In genomic region chr15:57540736-57541135, GRCh38 we compare ENCODE assay signal across 1 cellular context.
TF ChIP-seq lines count a peak whose summit lies in the region.

No MANE protein-coding gene starts in this region.

TF ChIP-seq in GM12878, 131 proteins besides CTCF, POLR2A, EP300 and RAD21:
- TF ChIP-seq RELB (IDR thresholded peaks at IDR 0.05; ENCODE audit: low read depth) = 0 out of 2 replicates have a peak, but pooled peaks have one; percentile 17
- peak; percentile 47; a peak in 2 of 4 replicates for TF ChIP-seq BHLHE40 (IDR thresholded peaks at IDR 0.05; ENCODE audit: borderline replicate concordance in 1 of 2, low read depth in 2 of 2, low read length in 1 of 2)
- no peak for TF ChIP-seq SREBF2 (IDR thresholded peaks at IDR 0.05; ENCODE audit: low read length)
- TF ChIP-seq IRF4 (IDR thresholded peaks at IDR 0.05; ENCODE audit: low read depth, low read length) = peak; percentile 97
- no peak for TF ChIP-seq POLR2AphosphoS2 (IDR thresholded peaks at IDR 0.05; ENCODE audit: low read depth, low read length)
- peak; percentile 58 for TF ChIP-seq MEF2B (IDR thresholded peaks at IDR 0.05; ENCODE audit: partially characterized antibody, poor library complexity, severe bottlenecking)
- TF ChIP-seq SUPT20H (IDR thresholded peaks at IDR 0.05; ENCODE audit: borderline replicate concordance, control insufficient read depth, low read depth, low read length) = no peak
- peak; percentile 34; the same call in 1 of the 2 replicates for TF ChIP-seq CBX5 (IDR thresholded peaks at IDR 0.05; ENCODE audit: low read depth)
- 0 out of 4 replicates have a peak, but pooled peaks of 1 of the 2 experiments have one; percentile 31 for TF ChIP-seq ETV6 (conservative IDR thresholded peaks at IDR 0.05 in 1 of 2, IDR thresholded peaks at IDR 0.05 in 1 of 2; ENCODE audit: borderline replicate concordance in 1 of 2, low read depth in 1 of 2)
- peak; percentile 81 for TF ChIP-seq BCL3 (IDR thresholded peaks at IDR 0.05; ENCODE audit: borderline replicate concordance, insufficient read depth, low read depth, low read length, poor library complexity, severe bottlenecking)
- TF ChIP-seq JUNB (IDR thresholded peaks at IDR 0.05) = peak; percentile 93
- TF ChIP-seq BCL11A (IDR thresholded peaks at IDR 0.05; ENCODE audit: low read depth, low read length) = peak; percentile 60; the same call in 1 of the 2 replicates
- TF ChIP-seq CREB1 (IDR thresholded peaks at IDR 0.05; ENCODE audit: low read depth) = no peak
- TF ChIP-seq RUNX3 (IDR thresholded peaks at IDR 0.05; ENCODE audit: low read length) = peak; percentile 43; the same call in 1 of the 2 replicates
- no peak for TF ChIP-seq TCF3 (IDR thresholded peaks at IDR 0.05; ENCODE audit: borderline replicate concordance, insufficient read depth, low read depth, low read length)
- 0 out of 2 replicates have a peak, but pooled peaks have one; percentile 42 for TF ChIP-seq TCF12 (IDR thresholded peaks at IDR 0.05; ENCODE audit: low read depth, low read length)
- TF ChIP-seq DPF2 (IDR thresholded peaks at IDR 0.05) = peak; percentile 51
- TF ChIP-seq ZNF24 (IDR thresholded peaks at IDR 0.05) = no peak
- TF ChIP-seq CREM (IDR thresholded peaks at IDR 0.05; ENCODE audit: low read depth) = peak; percentile 41; the same call in 1 of the 2 replicates
- peak; percentile 96 for TF ChIP-seq RELA (IDR thresholded peaks at IDR 0.05; ENCODE audit: borderline replicate concordance, partially characterized antibody)
- TF ChIP-seq ELK1 (IDR thresholded peaks at IDR 0.05; ENCODE audit: low read depth, low read length) = no peak
- TF ChIP-seq E2F4 (IDR thresholded peaks at IDR 0.05; ENCODE audit: low read depth, low read length) = no peak
- no peak for TF ChIP-seq ESRRA (IDR thresholded peaks at IDR 0.05; ENCODE audit: low read length)
- TF ChIP-seq ZNF592 (IDR thresholded peaks at IDR 0.05) = no peak
- 0 out of 2 replicates have a peak, but pooled peaks have one; percentile 22 for TF ChIP-seq NFIC (IDR thresholded peaks at IDR 0.05; ENCODE audit: low read depth, low read length)
- TF ChIP-seq YY1 (IDR thresholded peaks at IDR 0.05; ENCODE audit: low read depth, low read length) = 0 out of 2 replicates have a peak, but pooled peaks have one; percentile 22
